Comparison of ENCODE assay signal across 29 cellular contexts in genomic region chr19:47994209-47994802, GRCh38. TPM values are rescaled to one million over a fixed set of nuclear protein-coding genes. Genes with fewer than 3 reads are reported as not detected.
DNase-seq lines count a peak whose midpoint lies in the region; TF ChIP-seq lines count a peak whose summit lies in the region.
"Had no signal": no experiment of that assay in that cellular context is flagged by ENCODE, and none has a peak within 500 bp of the region (broad histone marks: within the 10 kb centered on the region; RNA-seq: fewer than 3 reads in every experiment).

ELSPBP1 (plus strand) TSS chr19:47994632; CDS start chr19:48008668, 14,036 bp downstream.

- no peak within 1 kb of the TSS for H3K4me3 ChIP-seq in spleen
- H3K4me3 ChIP-seq: A549 had no signal

- H3K4me1 ChIP-seq in spleen, result no peaks in the 10 kb centered on the region
- H3K4me1 ChIP-seq: A549 had no signal

- H3K27ac Mint-ChIP-seq in nephron progenitor cell, result peak within 1 kb of the TSS; percentile 7
- H3K27ac Mint-ChIP-seq: activated CD4-positive, alpha-beta T cell treated with anti-CD3 and anti-CD28 coated beads, Interleukin-2, amount 10 ng/mL, durations not matched to agents 24 days and 14 days; activated naive CD8-positive, alpha-beta T cell treated with anti-CD3 and anti-CD28 coated beads for 36 hours; CD4-positive, alpha-beta T cell; naive thymus-derived CD8-positive, alpha-beta T cell; WTC11 had no signal

- H3K27me3 ChIP-seq in spleen (replicated peaks in 1 of 7), result peaks cover 0 to 47% (median 0%) of the 10 kb centered on the region in 7 donors

- DNase-seq in EH (ENCODE audit: low read depth) (peak; percentile 4), OCI-M1 (lab: John Stamatoyannopoulos, UW) (peak; percentile 19), foreskin melanocyte (peak; percentile 44), nephron progenitor cell (peak; percentile 50), spleen (no peak), SIG-M5 (lab: John Stamatoyannopoulos, UW) (no peak), GM13976 (ENCODE audit: low spot score) (no peak), T-helper 2 cell (no peak)
- DNase-seq: activated CD4-positive, alpha-beta T cell treated with anti-CD3 and anti-CD28 coated beads, Interleukin-2, amount 10 ng/mL, durations not matched to agents 24 days and 14 days; activated CD8-positive, alpha-beta memory T cell treated with anti-CD3 and anti-CD28 coated beads for 24 hours; activated naive CD8-positive, alpha-beta T cell treated with anti-CD3 and anti-CD28 coated beads for 36 hours; AML-193; aorta; CD4-positive, alpha-beta T cell; naive thymus-derived CD8-positive, alpha-beta T cell; NCI-H2081; NCI-H2227 treated with DMSO at 0.1 percent for 48 hours; NCI-H69; stimulated activated naive CD4-positive, alpha-beta T cell treated with Interleukin-2 at 50 U/mL for 16 hours had no signal

- intact Hi-C loops in spleen (cut with DNase I; ENCODE audit: low total_unique reads), result no loop called here

- WGBS in spleen, 5 donors, result 49 to 68% (median 65%) methylated on average over 5 of the region's 5 CpGs

- H3K4me1 Mint-ChIP-seq in nephron progenitor cell, result peaks cover 24% of the 10 kb centered on the region
- H3K4me1 Mint-ChIP-seq: activated CD4-positive, alpha-beta T cell treated with anti-CD3 and anti-CD28 coated beads, Interleukin-2, amount 10 ng/mL, durations not matched to agents 24 days and 14 days; activated naive CD8-positive, alpha-beta T cell treated with anti-CD3 and anti-CD28 coated beads for 36 hours; naive thymus-derived CD8-positive, alpha-beta T cell had no signal

- peak within 1 kb of the TSS; percentile 43 for H3K4me3 Mint-ChIP-seq in nephron progenitor cell
- H3K4me3 Mint-ChIP-seq: activated CD4-positive, alpha-beta T cell treated with anti-CD3 and anti-CD28 coated beads, Interleukin-2, amount 10 ng/mL, durations not matched to agents 24 days and 14 days; activated naive CD8-positive, alpha-beta T cell treated with anti-CD3 and anti-CD28 coated beads for 36 hours; CD4-positive, alpha-beta T cell; naive thymus-derived CD8-positive, alpha-beta T cell; WTC11 had no signal

- H3K9me3 ChIP-seq in spleen, result no peaks in the 10 kb centered on the region
- H3K9me3 ChIP-seq: A549 had no signal

- TF ChIP-seq CTCF in nephron progenitor cell (IDR thresholded peaks at IDR 0.05) (no peak), spleen (IDR thresholded peaks at IDR 0.05 in 8 of 11, conservative IDR thresholded peaks at IDR 0.05 in 3 of 11) (no peak), GM13976 (IDR thresholded peaks at IDR 0.05; ENCODE audit: borderline replicate concordance, control extremely low read depth, extremely low read depth, insufficient read depth, missing control alignments) (no peak)

- no peaks in the 10 kb centered on the region for H3K36me3 Mint-ChIP-seq in nephron progenitor cell (ENCODE audit: low read depth)
- H3K36me3 Mint-ChIP-seq: activated naive CD8-positive, alpha-beta T cell treated with anti-CD3 and anti-CD28 coated beads for 36 hours; naive thymus-derived CD8-positive, alpha-beta T cell; WTC11 had no signal

- H3K36me3 ChIP-seq in spleen, result no peaks in the 10 kb centered on the region

- H3K9me3 Mint-ChIP-seq in nephron progenitor cell, result peaks cover 8% of the 10 kb centered on the region
- H3K9me3 Mint-ChIP-seq: activated naive CD8-positive, alpha-beta T cell treated with anti-CD3 and anti-CD28 coated beads for 36 hours; CD4-positive, alpha-beta T cell; naive thymus-derived CD8-positive, alpha-beta T cell had no signal

- no peak within 1 kb of the TSS for H3K27ac ChIP-seq in spleen
- H3K27ac ChIP-seq: A549, HL-60 had no signal

- in situ Hi-C loops in GM13976 (cut with MboI; ENCODE audit: low sequenced_read_pairs, unreplicated experiment), result no loop called here

- TF ChIP-seq POLR2A in spleen (IDR thresholded peaks at IDR 0.05), result no peak

- peaks cover 30% of the 10 kb centered on the region for H3K27me3 Mint-ChIP-seq in nephron progenitor cell (ENCODE audit: low read depth, poor library complexity)

RNA-seq across cellular contexts. Expression of gene ELSPBP1, which starts in this region (rescaled TPM):
- total RNA-seq in spleen, result not detected
- not detected for polyA plus RNA-seq in spleen
- total RNA-seq: activated CD4-positive, alpha-beta T cell treated with anti-CD3 and anti-CD28 coated beads, Interleukin-2, amount 10 ng/mL, durations not matched to agents 24 days and 14 days; activated naive CD8-positive, alpha-beta T cell treated with anti-CD3 and anti-CD28 coated beads for 36 hours; aorta; bronchial epithelial cell; CD4-positive, alpha-beta T cell; Daoy; lower leg skin; naive thymus-derived CD8-positive, alpha-beta T cell; osteoblast; skeletal muscle tissue; temporal lobe; ureter; WTC11 had no signal
- polyA plus RNA-seq: A549; naive thymus-derived CD8-positive, alpha-beta T cell had no signal

Comparison
In these comparisons a context has a peak if more than half of its experiments do, and no peak if none do; other contexts are left out.
1. DNase-seq: peak in EH (single experiment), OCI-M1 (single experiment), foreskin melanocyte (single experiment) and nephron progenitor cell (single experiment); none in spleen (single experiment), SIG-M5 (single experiment), GM13976 (single experiment) and T-helper 2 cell (0 of 5).